Comparison of ENCODE assay signal across 8 cellular contexts in the genomic region with DNA sequence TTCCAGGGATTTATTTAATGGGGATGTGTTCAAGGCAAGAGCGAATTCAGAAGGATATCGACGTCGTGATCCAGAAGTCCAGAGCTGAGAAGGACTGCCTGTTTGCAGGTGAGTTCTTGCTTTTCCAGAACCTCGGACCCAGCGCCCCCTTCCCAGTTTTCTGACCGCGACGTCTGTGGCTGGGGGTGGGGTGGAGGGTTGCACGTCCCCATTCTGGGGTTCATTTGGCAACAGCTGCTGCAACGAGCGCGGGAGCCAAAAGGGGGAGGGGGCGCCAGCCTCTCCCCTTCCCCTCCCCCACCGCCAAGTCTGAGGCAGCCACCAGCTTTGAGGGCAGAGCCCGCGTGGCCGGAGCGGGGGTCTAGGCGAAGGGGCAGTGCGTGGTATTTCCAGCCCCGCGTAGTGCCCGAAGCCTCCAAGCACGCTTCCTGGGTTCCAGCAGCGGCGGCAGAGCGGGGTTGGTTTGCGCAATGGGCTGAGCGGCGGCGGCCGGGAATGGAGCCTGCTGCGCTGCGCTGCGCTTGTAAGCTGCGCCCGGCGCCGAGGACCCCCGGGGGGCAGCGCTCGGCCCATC. TPM values are rescaled to one million over a fixed set of nuclear protein-coding genes. Genes with fewer than 3 reads are reported as not detected.
A peak's percentile ranks its signal among the peaks of the same experiment; 100 is the strongest.
DNase-seq lines count a peak whose midpoint lies in the region; ATAC-seq and TF ChIP-seq lines count a peak whose summit lies in the region.

No MANE protein-coding gene starts in this region.

- peaks cover 0 to 5% (median 0%) of the 10 kb centered on the region in 8 donors for H3K9me3 Mint-ChIP-seq in CD4-positive, alpha-beta memory T cell
- H3K9me3 Mint-ChIP-seq in immature natural killer cell = no peaks in the 10 kb centered on the region

- TF ChIP-seq POLR2A in body of pancreas (IDR thresholded peaks at IDR 0.05) (peak in 1 of 3 donors; percentile 41), spleen (IDR thresholded peaks at IDR 0.05) (no peak)

- H3K4me2 ChIP-seq in PC-9 = peak overlapping the region; percentile 89

- CTCF ChIA-PET in CD4-positive, alpha-beta memory T cell (lab: Charles Lee; ENCODE audit: partially characterized antibody) = interaction anchor here (0.8 to 1.8 kb wide), 5 partner anchors 74 to 226 kb away, joined by 3 to 8 read pairs (median 3); a partner anchor contains a TSS
- CTCF ChIA-PET in PC-9 (lab: Charles Lee) = interaction anchor here (0.6 kb wide), 1 partner anchor 88 kb away, joined by 5 read pairs; no protein-coding TSS in a partner anchor

- H4K20me1 ChIP-seq in PC-9 (ENCODE audit: insufficient read depth) = no peaks in the 10 kb centered on the region

- intact Hi-C loops in CD4-positive, alpha-beta memory T cell (cut with micrococcal nuclease) = loop anchor here (2.0 to 5.0 kb wide), 3 partner anchors 32 to 155 kb away; no protein-coding TSS in a partner anchor
- intact Hi-C loops in PC-9 (cut with micrococcal nuclease; ENCODE audit: unreplicated experiment) = loop anchor here (5.0 to 10.0 kb wide), 2 partner anchors 75 to 142 kb away; no protein-coding TSS in a partner anchor
- intact Hi-C loops in body of pancreas (cut with DNase I) = no loop called here
- intact Hi-C loops in spleen (cut with DNase I; ENCODE audit: low total_unique reads) = no loop called here

- peaks cover 15% of the 10 kb centered on the region; the same call in 1 of the 2 replicates for H3K79me2 ChIP-seq in PC-9 (ENCODE audit: low read depth)

- 0 to 1% methylated on average over 7 to 43 of the region's 43 CpGs for WGBS in body of pancreas, 2 donors
- 0 to 1% (median 0%) methylated on average over 36 to 43 of the region's 43 CpGs for WGBS in spleen, 5 donors

- peak overlapping the region; percentile 93 for H2AFZ ChIP-seq in PC-9

- TF ChIP-seq CTCF in PC-9 (conservative IDR thresholded peaks at IDR 0.05) (no peak), body of pancreas (IDR thresholded peaks at IDR 0.05) (peak in 1 of 7 experiments; percentile 2), spleen (IDR thresholded peaks at IDR 0.05 in 8 of 11, conservative IDR thresholded peaks at IDR 0.05 in 3 of 11) (no peak)

- peaks cover 0 to 4% of the 10 kb centered on the region in 2 donors for H3K27me3 Mint-ChIP-seq in CD4-positive, alpha-beta memory T cell
- peaks cover 20 to 25% (median 21%) of the 10 kb centered on the region in 3 donors for H3K27me3 Mint-ChIP-seq in immature natural killer cell (ENCODE audit: low read depth in 3 of 3)

- H3K9me3 ChIP-seq in CD4-positive, alpha-beta memory T cell (ENCODE audit: control insufficient read depth in 1 of 2, low read length in 2 of 2) = no peaks in the 10 kb centered on the region
- H3K9me3 ChIP-seq in PC-9 (ENCODE audit: insufficient read depth, low read depth) = no peaks in the 10 kb centered on the region
- no peaks in the 10 kb centered on the region for H3K9me3 ChIP-seq in body of pancreas
- H3K9me3 ChIP-seq in spleen = no peaks in the 10 kb centered on the region

- H3K4me1 ChIP-seq in CD4-positive, alpha-beta memory T cell (ENCODE audit: insufficient read depth, low read length) = peaks cover 45% of the 10 kb centered on the region
- H3K4me1 ChIP-seq in PC-9 (replicated peaks; ENCODE audit: insufficient read depth) = peaks cover 5% of the 10 kb centered on the region
- H3K4me1 ChIP-seq in body of pancreas = peaks cover 8% of the 10 kb centered on the region
- H3K4me1 ChIP-seq in spleen = peaks cover 17 to 71% (median 58%) of the 10 kb centered on the region in 6 donors

- ATAC-seq in GM19328 (IDR thresholded peaks at IDR 0.05; ENCODE audit: unreplicated experiment) = peak; percentile 35
- peak; percentile 46 for ATAC-seq in HG03378 (IDR thresholded peaks at IDR 0.05; ENCODE audit: unreplicated experiment)
- peak; percentile 79 for ATAC-seq in body of pancreas

- H3K4me1 Mint-ChIP-seq in CD4-positive, alpha-beta memory T cell = peaks cover 27 to 68% (median 38%) of the 10 kb centered on the region in 4 donors
- H3K4me1 Mint-ChIP-seq in immature natural killer cell = peaks cover 69 to 81% of the 10 kb centered on the region in 2 donors

- peak overlapping the region; percentile 99 for H3K27ac ChIP-seq in CD4-positive, alpha-beta memory T cell (ENCODE audit: low read depth, low read length)
- peak overlapping the region; percentile 75 for H3K27ac ChIP-seq in PC-9
- H3K27ac ChIP-seq in body of pancreas = peak overlapping the region; percentile 88 to 98 (median 90)
- H3K27ac ChIP-seq in spleen = peak overlapping the region; percentile 96 to 100 (median 98)

- H3K36me3 ChIP-seq in CD4-positive, alpha-beta memory T cell (ENCODE audit: insufficient read depth, low read length) = peaks cover 3% of the 10 kb centered on the region
- no peaks in the 10 kb centered on the region for H3K36me3 ChIP-seq in PC-9 (ENCODE audit: low read depth)
- H3K36me3 ChIP-seq in body of pancreas (replicated peaks in 1 of 2; ENCODE audit: insufficient read depth in 1 of 2, low read depth in 2 of 2) = no peaks in the 10 kb centered on the region
- peaks cover 0 to 4% (median 0%) of the 10 kb centered on the region in 6 donors for H3K36me3 ChIP-seq in spleen

- peak overlapping the region; percentile 96 to 100 (median 99) for H3K27ac Mint-ChIP-seq in CD4-positive, alpha-beta memory T cell
- peak overlapping the region; percentile 96 to 100 (median 98) for H3K27ac Mint-ChIP-seq in immature natural killer cell

- peak overlapping the region; percentile 65 to 68 for H3K4me3 ChIP-seq in CD4-positive, alpha-beta memory T cell (ENCODE audit: low read length in 2 of 2)
- H3K4me3 ChIP-seq in PC-9 (peak overlapping the region; percentile 90), body of pancreas (peak overlapping the region; percentile 77 to 85), spleen (peak overlapping the region; percentile 78 to 94 (median 87))

- no peaks in the 10 kb centered on the region for H3K27me3 ChIP-seq in CD4-positive, alpha-beta memory T cell (ENCODE audit: insufficient read depth, low read length)
- H3K27me3 ChIP-seq in PC-9 (ENCODE audit: insufficient read depth, low read depth) = no peaks in the 10 kb centered on the region
- H3K27me3 ChIP-seq in body of pancreas = no peaks in the 10 kb centered on the region
- no peaks in the 10 kb centered on the region for H3K27me3 ChIP-seq in spleen (replicated peaks in 1 of 7)

- no peaks in the 10 kb centered on the region for H3K9me2 ChIP-seq in PC-9 (ENCODE audit: insufficient read depth)

- DNase-seq in CD4-positive, alpha-beta memory T cell = peak in 1 of 5 donors; percentile 73
- peak in 1 of 2 experiments; percentile 53 for DNase-seq in PC-9
- DNase-seq in body of pancreas = peak; percentile 46 to 74 (median 54)
- no peak for DNase-seq in immature natural killer cell
- peak; percentile 94 for DNase-seq in spleen
- no peak for DNase-seq in effector CD4-positive, alpha-beta T cell

- H3K4me3 Mint-ChIP-seq in CD4-positive, alpha-beta memory T cell = peak overlapping the region; percentile 91 to 98 (median 96)
- peak overlapping the region; percentile 96 to 100 (median 98) for H3K4me3 Mint-ChIP-seq in immature natural killer cell

- POLR2A ChIA-PET in CD4-positive, alpha-beta memory T cell (lab: Charles Lee; ENCODE audit: partially characterized antibody) = interaction anchor here (0.7 to 4.5 kb wide), 41 partner anchors 9 to 252 kb away, joined by 3 to 66 read pairs (median 4); a partner anchor contains a TSS
- POLR2A ChIA-PET in PC-9 (lab: Charles Lee; ENCODE audit: unreplicated experiment) = no interaction called here

- BruUV-seq in PC-9 (replicated peaks; lab: Mats Ljungman, UMichigan) = TSS peak; percentile 55

- no peaks in the 10 kb centered on the region for H3F3A ChIP-seq in PC-9 (ENCODE audit: insufficient read depth, low read depth)

- peaks cover 13 to 40% of the 10 kb centered on the region in 2 donors for H3K36me3 Mint-ChIP-seq in CD4-positive, alpha-beta memory T cell
- peaks cover 0 to 11% (median 3%) of the 10 kb centered on the region in 3 donors for H3K36me3 Mint-ChIP-seq in immature natural killer cell

RNA-seq across cellular contexts. Expression of a gene that starts 0.7 kb away (rescaled TPM):
- 100 to 1,000 TPM; 177 to 184 TPM for total RNA-seq in CD4-positive, alpha-beta memory T cell
- polyA plus RNA-seq in CD4-positive, alpha-beta memory T cell = 10 to 100 TPM; 89.5 to 94.6 TPM
- total RNA-seq in PC-9 (2021) (15.8 and 17.6 TPM in 2 replicates), body of pancreas (10 to 100 TPM; 13.5 to 17.9 TPM), spleen (100 to 1,000 TPM in 4 of 7 donors, 10 to 100 TPM in 3; 87.9 to 137 (median 104) TPM)
- polyA plus RNA-seq in immature natural killer cell (100 to 1,000 TPM in 2 of 3 donors, 10 to 100 TPM in 1; 93.9 to 150 (median 113) TPM), spleen (10 to 100 TPM; 14.8 to 17.6 (median 15.2) TPM)

Comparison
In these comparisons a context has a peak if more than half of its experiments do, and no peak if none do; other contexts are left out.
1. DNase-seq: peak in body of pancreas (4 of 4) and spleen (single experiment); none in immature natural killer cell (0 of 3) and effector CD4-positive, alpha-beta T cell (single experiment).
2. intact Hi-C loops: an anchor here in CD4-positive, alpha-beta memory T cell (2.0 to 5.0 kb wide) and PC-9 (5.0 to 10.0 kb wide); none called in body of pancreas and spleen.
3. Peak in every context shown above with its lines, with median percentiles within 50 percentile points of each other: H3K27ac ChIP-seq, H3K4me3 ChIP-seq and ATAC-seq.